Comparison of ENCODE assay signal across 8 cellular contexts in genomic region chr17:58630883-58631522, GRCh38.
DNase-seq lines count a peak whose midpoint lies in the region; ATAC-seq, FAIRE-seq and TF ChIP-seq lines count a peak whose summit lies in the region.

No MANE protein-coding gene starts in this region.

- H4K20me1 ChIP-seq in K562 (replicated peaks; ENCODE audit: control insufficient read depth, insufficient read depth, low read length): no peaks in the 10 kb centered on the region

- TSS peak; percentile 99 for BruUV-seq in K562 (replicated peaks; lab: Mats Ljungman, UMichigan)

- TF ChIP-seq POLR2A in K562 (conservative IDR thresholded peaks at IDR 0.05): no peak

- intact Hi-C loops in K562 (cut with micrococcal nuclease): loop anchor here (1.0 to 10.0 kb wide), 7 partner anchors 28 to 296 kb away; partner anchors contain the start of genes RAD51C and TEX14

- FAIRE-seq in K562 (lab: Jason Lieb, UNC): no peak

- H3K4me2 ChIP-seq in K562 (ENCODE audit: insufficient read depth, low read length): peak overlapping the region; percentile 43

- WGBS in K562 (ENCODE audit: insufficient coverage, low coverage, missing lambda C conversion rate): 4% methylated on average over 10 of the region's 10 CpGs

- no peak for TF ChIP-seq CTCF in K562 (IDR thresholded peaks at IDR 0.05 in 2 of 3, conservative IDR thresholded peaks at IDR 0.05 in 1 of 3; ENCODE audit: insufficient read depth in 2 of 3, low read depth in 1 of 3, low read length in 3 of 3)

- peak overlapping the region; percentile 76 for H3K27ac ChIP-seq in K562 (ENCODE audit: extremely low read depth, low read depth, low read length)
- H3K27ac ChIP-seq in substantia nigra (ENCODE audit: low read depth, low read length, poor library complexity, severe bottlenecking): peak overlapping the region; percentile 91

- peak in 1 of 2 experiments; percentile 21; a peak in 1 of 4 replicates for TF ChIP-seq RAD21 in K562 (CRISPR knock-in tag; conservative IDR thresholded peaks at IDR 0.05 in 1 of 2, IDR thresholded peaks at IDR 0.05 in 1 of 2)

- H3K4me1 ChIP-seq in NT2/D1 (ENCODE audit: insufficient read depth, insufficient read length) (no peaks in the 10 kb centered on the region), K562 (replicated peaks in 1 of 2; ENCODE audit: control insufficient read depth in 2 of 2, insufficient read depth in 2 of 2, low read length in 2 of 2) (peaks cover 0 to 8% of the 10 kb centered on the region in 2 experiments; a peak in 2 of 5 replicates)

- H2AFZ ChIP-seq in K562 (ENCODE audit: low read depth, low read length): peak overlapping the region; percentile 25; the same call in 1 of the 2 replicates

- H3K4me3 ChIP-seq in NT2/D1 (ENCODE audit: insufficient read length, low read depth) (no peak overlapping the region), K562 (no peak overlapping the region)

- H3K9ac ChIP-seq in NT2/D1 (ENCODE audit: insufficient read length, low read depth) (no peak overlapping the region), K562 (ENCODE audit: insufficient read depth in 1 of 2, low read depth in 2 of 2, low read length in 2 of 2) (peak overlapping the region in 1 of 2 experiments; percentile 29; a peak in 1 of 4 replicates)

- H3K9me1 ChIP-seq in K562 (ENCODE audit: control insufficient read depth, insufficient read depth, low read length): no peaks in the 10 kb centered on the region

- H3K27me3 ChIP-seq in NT2/D1 (ENCODE audit: insufficient read depth, insufficient read length): no peaks in the 10 kb centered on the region
- no peaks in the 10 kb centered on the region for H3K27me3 ChIP-seq in K562 (ENCODE audit: control insufficient read depth in 2 of 2, insufficient read depth in 2 of 2, low read length in 2 of 2)

- CTCF ChIA-PET in K562 (lab: Yijun Ruan, JAX; ENCODE audit: low intra/inter-chr PET ratio): interaction anchor here (0.7 kb wide), 1 partner anchor 480 kb away, joined by 3 read pairs; no protein-coding TSS in a partner anchor

- DNase-seq in NCI-H2107 (lab: John Stamatoyannopoulos, UW) (peak; percentile 6), NCI-H2107 treated with DMSO at 0.1 percent for 48 hours (lab: John Stamatoyannopoulos, UW; ENCODE audit: unreplicated experiment) (no peak), NT2/D1 (ENCODE audit: low read depth, low spot score) (peak; percentile 15), K562 (ENCODE audit: extremely low read depth in 1 of 4, low spot score in 3 of 4) (peak in 3 of 4 experiments; percentile 30 to 88 (median 37)), midbrain (lab: John Stamatoyannopoulos, UW) (peak; percentile 33), substantia nigra (lab: John Stamatoyannopoulos, UW) (peak in 18 of 49 donors; percentile 1 to 27 (median 7)), G401 (ENCODE audit: low spot score) (no peak), kidney tubule cell (ENCODE audit: low spot score) (no peak)

- no peak for ATAC-seq in K562

- POLR2A ChIA-PET in K562 (lab: Yijun Ruan, JAX): interaction anchor here (0.6 to 8.7 kb wide), 82 partner anchors 11 to 794 kb away, joined by 3 to 303 read pairs (median 6); partner anchors contain the start of genes MTMR4, PPM1E, PRR11 and RAD51C

- H3K9me3 ChIP-seq in NT2/D1 (ENCODE audit: insufficient read depth, low read length) (no peaks in the 10 kb centered on the region), K562 (replicated peaks; ENCODE audit: control insufficient read depth, insufficient read depth, low read depth, low read length) (no peaks in the 10 kb centered on the region)

- in situ Hi-C loops in K562 (cut with MboI): no loop called here
- in situ Hi-C loops in G401 (cut with HindIII; ENCODE audit: low sequenced_read_pairs): no loop called here

- TF ChIP-seq EP300 in K562 (IDR thresholded peaks at IDR 0.05; ENCODE audit: low read length): no peak

- no peaks in the 10 kb centered on the region for H3K79me2 ChIP-seq in K562 (ENCODE audit: control insufficient read depth, insufficient read depth, low read length)

- H3K36me3 ChIP-seq in NT2/D1 (ENCODE audit: insufficient read depth, insufficient read length, low read length): no peaks in the 10 kb centered on the region
- no peaks in the 10 kb centered on the region for H3K36me3 ChIP-seq in K562 (ENCODE audit: control insufficient read depth, insufficient read depth, low read length)

TF ChIP-seq in K562, 482 proteins besides CTCF, POLR2A, EP300 and RAD21 (continues in another document):
- no peak for TF ChIP-seq ZBTB12 (CRISPR knock-in tag; IDR thresholded peaks at IDR 0.05)
- no peak for TF ChIP-seq CBX3 (IDR thresholded peaks at IDR 0.05; ENCODE audit: borderline replicate concordance in 1 of 2, low read length in 2 of 2)
- TF ChIP-seq THAP12 (CRISPR knock-in tag; IDR thresholded peaks at IDR 0.05): no peak
- no peak for TF ChIP-seq SMC3 (conservative IDR thresholded peaks at IDR 0.05; ENCODE audit: insufficient read depth, low read depth, low read length)
- peak; percentile 99; the same call in 1 of the 2 replicates for TF ChIP-seq AFF4 (CRISPR knock-in tag; IDR thresholded peaks at IDR 0.05)
- peak; percentile 67; the same call in 1 of the 2 replicates for TF ChIP-seq XRCC5 (IDR thresholded peaks at IDR 0.05; ENCODE audit: low read depth, low read length)
- no peak for TF ChIP-seq ZFP30 (CRISPR knock-in tag; IDR thresholded peaks at IDR 0.05; ENCODE audit: borderline replicate concordance)
- 0 out of 2 replicates have a peak, but pooled peaks have one; percentile 87 for TF ChIP-seq CC2D1A (IDR thresholded peaks at IDR 0.05)
- peak; percentile 69; the same call in 1 of the 2 replicates for TF ChIP-seq ZNF274 (IDR thresholded peaks at IDR 0.05; ENCODE audit: borderline replicate concordance, low read depth, low read length)
- TF ChIP-seq HMGXB4 (CRISPR knock-in tag; IDR thresholded peaks at IDR 0.05): 0 out of 2 replicates have a peak, but pooled peaks have one; percentile 27

Comparison
In these comparisons a context has a peak if more than half of its experiments do, and no peak if none do; other contexts are left out.
1. DNase-seq: peak in NCI-H2107 (single experiment), NT2/D1 (single experiment), K562 (3 of 4) and midbrain (single experiment); none in NCI-H2107 treated with DMSO at 0.1 percent for 48 hours (single experiment), G401 (single experiment) and kidney tubule cell (single experiment).